10 cellular contexts compared by ENCODE assay signal in genomic region chr3:153970735-153971347, GRCh38.
A peak's percentile ranks its signal among the peaks of the same experiment; 100 is the strongest.
DNase-seq lines count a peak whose midpoint lies in the region; ATAC-seq and TF ChIP-seq lines count a peak whose summit lies in the region.
"Had no signal": no experiment of that assay in that cellular context is flagged by ENCODE, and none has a peak within 500 bp of the region (broad histone marks: within the 10 kb centered on the region; RNA-seq: fewer than 3 reads in every experiment).

No MANE protein-coding gene starts in this region.

- DNase-seq in A172 (ENCODE audit: low spot score): peak; percentile 25
- peak; percentile 27 for DNase-seq in GM23338 (ENCODE audit: low spot score)
- DNase-seq in SK-N-MC (ENCODE audit: low read depth, low spot score): peak; percentile 28
- DNase-seq in foreskin melanocyte: peak; percentile 16
- DNase-seq in mucosa of descending colon: no peak
- DNase-seq in uterus: no peak
- DNase-seq in aorta: no peak
- DNase-seq: T-helper 17 cell had no signal

- intact Hi-C loops in mucosa of descending colon (cut with DNase I, micrococcal nuclease) (no loop called here), uterus (cut with DNase I; ENCODE audit: low total_unique reads) (no loop called here), aorta (cut with DNase I) (no loop called here)

- no peaks in the 10 kb centered on the region for H3K4me1 Mint-ChIP-seq in GM23338
- H3K4me1 Mint-ChIP-seq: T-helper 17 cell had no signal

- no peaks in the 10 kb centered on the region for H3K4me1 ChIP-seq in GM23338 (ENCODE audit: insufficient read depth)
- no peaks in the 10 kb centered on the region for H3K4me1 ChIP-seq in mucosa of descending colon (ENCODE audit: low read depth)
- H3K4me1 ChIP-seq in uterus: no peaks in the 10 kb centered on the region
- no peaks in the 10 kb centered on the region for H3K4me1 ChIP-seq in aorta (ENCODE audit: control insufficient read depth in 1 of 2, insufficient read depth in 2 of 2, low read length in 2 of 2)

- H3K36me3 Mint-ChIP-seq in GM23338 (ENCODE audit: low read depth): no peaks in the 10 kb centered on the region

- H3K9me3 Mint-ChIP-seq in GM23338: no peaks in the 10 kb centered on the region; the same call in 2 of the 3 replicates

- no peak for TF ChIP-seq POLR2A in uterus (IDR thresholded peaks at IDR 0.05)

- 1 to 2% methylated on average over 1 of the region's 1 CpG for WGBS in aorta, 2 donors

- no peaks in the 10 kb centered on the region for H3K79me2 ChIP-seq in GM23338 (replicated peaks; ENCODE audit: insufficient read depth)

- H3K36me3 ChIP-seq in GM23338 (ENCODE audit: insufficient read depth) (no peaks in the 10 kb centered on the region), SK-N-MC (ENCODE audit: insufficient read depth, low read length) (no peaks in the 10 kb centered on the region), mucosa of descending colon (ENCODE audit: low read depth) (no peaks in the 10 kb centered on the region), uterus (no peaks in the 10 kb centered on the region), aorta (ENCODE audit: control insufficient read depth in 1 of 2, insufficient read depth in 2 of 2, low read length in 1 of 2) (no peaks in the 10 kb centered on the region)

- TF ChIP-seq CTCF in GM23338 (conservative IDR thresholded peaks at IDR 0.05; ENCODE audit: low read depth in 2 of 2) (peak in 1 of 2 experiments; percentile 70), mucosa of descending colon (IDR thresholded peaks at IDR 0.05) (no peak), uterus (IDR thresholded peaks at IDR 0.05) (peak in 1 of 4 experiments; percentile 10)

- H3K4me2 ChIP-seq in GM23338: no peak overlapping the region

- H3K27ac Mint-ChIP-seq in GM23338: no peak overlapping the region
- H3K27ac Mint-ChIP-seq: T-helper 17 cell had no signal

- no peak overlapping the region for H3K4me3 Mint-ChIP-seq in GM23338
- H3K4me3 Mint-ChIP-seq: T-helper 17 cell had no signal

- H3K9ac ChIP-seq in SK-N-MC (ENCODE audit: insufficient read length): no peak overlapping the region

- H3K4me3 ChIP-seq in GM23338: no peak overlapping the region
- no peak overlapping the region for H3K4me3 ChIP-seq in SK-N-MC
- no peak overlapping the region for H3K4me3 ChIP-seq in mucosa of descending colon
- no peak overlapping the region for H3K4me3 ChIP-seq in uterus
- no peak overlapping the region for H3K4me3 ChIP-seq in aorta (ENCODE audit: low read length in 2 of 2)

- no peaks in the 10 kb centered on the region for H3F3A ChIP-seq in GM23338 (replicated peaks; ENCODE audit: low read depth)

- no peaks in the 10 kb centered on the region for H3K9me2 ChIP-seq in GM23338 (ENCODE audit: insufficient read depth)

- ATAC-seq in GM23338 (no peak), mucosa of descending colon (no peak), GM19328 (IDR thresholded peaks at IDR 0.05; ENCODE audit: unreplicated experiment) (no peak), aorta (ENCODE audit: low FRiP score) (no peak)
- ATAC-seq: T-helper 17 cell had no signal

- no peaks in the 10 kb centered on the region for H3K27me3 Mint-ChIP-seq in GM23338 (ENCODE audit: insufficient read depth, low read depth, poor library complexity)

- H3K27me3 ChIP-seq in GM23338 (ENCODE audit: insufficient read depth) (no peaks in the 10 kb centered on the region), uterus (no peaks in the 10 kb centered on the region), aorta (ENCODE audit: control insufficient read depth in 1 of 2, insufficient read depth in 2 of 2, low read length in 1 of 2) (no peaks in the 10 kb centered on the region)

- H3K27ac ChIP-seq in GM23338 (ENCODE audit: low read depth) (no peak overlapping the region), SK-N-MC (no peak overlapping the region), uterus (no peak overlapping the region), aorta (ENCODE audit: low read depth in 1 of 2, low read length in 2 of 2) (no peak overlapping the region)
- H3K27ac ChIP-seq: epithelial cell of prostate had no signal

- H4K20me1 ChIP-seq in GM23338 (replicated peaks; ENCODE audit: insufficient read depth): no peaks in the 10 kb centered on the region

- no peak overlapping the region for H2AFZ ChIP-seq in GM23338

- no peaks in the 10 kb centered on the region for H3K9me3 ChIP-seq in SK-N-MC (ENCODE audit: low read depth, low read length)
- H3K9me3 ChIP-seq in mucosa of descending colon: no peaks in the 10 kb centered on the region
- H3K9me3 ChIP-seq in uterus: no peaks in the 10 kb centered on the region
- H3K9me3 ChIP-seq in aorta (ENCODE audit: control insufficient read depth, low read length): no peaks in the 10 kb centered on the region

TF ChIP-seq in GM23338, 12 proteins besides CTCF, POLR2A, EP300 and RAD21 (continues in another document):
- TF ChIP-seq STAT1 (IDR thresholded peaks at IDR 0.05; ENCODE audit: unreplicated experiment) (no peak), ZNF331 (CRISPR knock-in tag; IDR thresholded peaks at IDR 0.05; ENCODE audit: low read depth) (no peak), REST (IDR thresholded peaks at IDR 0.05; ENCODE audit: unreplicated experiment) (no peak)

Comparison
In these comparisons a context has a peak if more than half of its experiments do, and no peak if none do; other contexts are left out.
1. DNase-seq: peak in A172 (single experiment), GM23338 (single experiment), SK-N-MC (single experiment) and foreskin melanocyte (single experiment); none in mucosa of descending colon (0 of 3), uterus (0 of 2) and aorta (0 of 2).